ENCODE assay signal across 8 cellular contexts in genomic region chr3:141368062-141368924, GRCh38. TPM values are rescaled to one million over a fixed set of nuclear protein-coding genes. Genes with fewer than 3 reads are reported as not detected.
DNase-seq lines count a peak whose midpoint lies in the region; ATAC-seq and TF ChIP-seq lines count a peak whose summit lies in the region.

Gene ZBTB38 (plus strand): TSS chr3:141368504. CDS start chr3:141442389, 73,885 bp downstream.

- CTCF ChIA-PET in activated CD4-positive, alpha-beta T cell treated with anti-CD3 and anti-CD28 coated beads, Interleukin-2, amount 10 ng/mL, durations not matched to agents 7 days and 5 days (lab: Charles Lee), result interaction anchor here (0.8 kb wide), 1 partner anchor 14 kb away, joined by 4 read pairs; no protein-coding TSS in a partner anchor
- CTCF ChIA-PET in RWPE1 (lab: Yijun Ruan, JAX), result interaction anchor here (0.6 to 1.5 kb wide), 4 partner anchors 16 to 544 kb away, joined by 3 to 7 read pairs (median 4); no protein-coding TSS in a partner anchor

- H3K9me3 ChIP-seq in duodenal mucosa (ENCODE audit: control insufficient read depth in 1 of 2, low read length in 2 of 2) (no peaks in the 10 kb centered on the region), liver (ENCODE audit: control insufficient read depth in 4 of 4, low read length in 3 of 4) (no peaks in the 10 kb centered on the region), stomach smooth muscle (ENCODE audit: control insufficient read depth in 2 of 2, low read length in 2 of 2) (no peaks in the 10 kb centered on the region)

- peaks cover 26 to 36% of the 10 kb centered on the region in 2 donors for H3K4me1 ChIP-seq in duodenal mucosa (ENCODE audit: control insufficient read depth in 1 of 2, insufficient read depth in 2 of 2, low read length in 2 of 2)
- H3K4me1 ChIP-seq in liver (ENCODE audit: control insufficient read depth in 4 of 4, insufficient read depth in 4 of 4, low read length in 3 of 4), result peaks cover 0 to 3% (median 0%) of the 10 kb centered on the region in 4 donors
- H3K4me1 ChIP-seq in stomach smooth muscle (ENCODE audit: control insufficient read depth, insufficient read depth, low read length), result peaks cover 26% of the 10 kb centered on the region

- POLR2A ChIA-PET in activated CD4-positive, alpha-beta T cell treated with anti-CD3 and anti-CD28 coated beads, Interleukin-2, amount 10 ng/mL, durations not matched to agents 7 days and 5 days (lab: Charles Lee), result no interaction called here
- POLR2A ChIA-PET in RWPE1 (lab: Yijun Ruan, JAX; ENCODE audit: low non-redundant PET), result interaction anchor here (0.9 kb wide), 1 partner anchor 44 kb away, joined by 4 read pairs; no protein-coding TSS in a partner anchor

- no peaks in the 10 kb centered on the region for H3K27me3 Mint-ChIP-seq in activated CD4-positive, alpha-beta T cell treated with anti-CD3 and anti-CD28 coated beads, Interleukin-2, amount 10 ng/mL, durations not matched to agents 7 days and 5 days

- no peaks in the 10 kb centered on the region for H3K27me3 ChIP-seq in duodenal mucosa (ENCODE audit: control insufficient read depth in 1 of 2, insufficient read depth in 2 of 2, low read length in 2 of 2)
- H3K27me3 ChIP-seq in liver (ENCODE audit: control insufficient read depth in 4 of 4, insufficient read depth in 4 of 4, low read length in 3 of 4), result no peaks in the 10 kb centered on the region
- H3K27me3 ChIP-seq in stomach smooth muscle (ENCODE audit: control insufficient read depth in 1 of 2, insufficient read depth in 2 of 2, low read length in 2 of 2), result no peaks in the 10 kb centered on the region

- H3K27ac ChIP-seq in RWPE1, result peak within 1 kb of the TSS; percentile 97
- H3K27ac ChIP-seq in duodenal mucosa (ENCODE audit: low read depth, low read length), result peak within 1 kb of the TSS; percentile 86
- H3K27ac ChIP-seq in liver (ENCODE audit: low read depth in 1 of 2, low read length in 2 of 2), result peak within 1 kb of the TSS; percentile 55 to 64
- H3K27ac ChIP-seq in stomach smooth muscle (ENCODE audit: low read length), result peak within 1 kb of the TSS; percentile 79

- H3K4me3 ChIP-seq in duodenal mucosa (ENCODE audit: low read depth in 1 of 2, low read length in 2 of 2) (peak within 1 kb of the TSS; percentile 41 to 57), liver (ENCODE audit: low read depth in 1 of 3, low read length in 3 of 3) (no peak within 1 kb of the TSS), stomach smooth muscle (ENCODE audit: low read length in 2 of 2) (peak within 1 kb of the TSS; percentile 24 to 62)

- H3K4me3 Mint-ChIP-seq in activated CD4-positive, alpha-beta T cell treated with anti-CD3 and anti-CD28 coated beads, Interleukin-2, amount 10 ng/mL, durations not matched to agents 7 days and 5 days, result no peak within 1 kb of the TSS

- DNase-seq in activated CD4-positive, alpha-beta T cell treated with anti-CD3 and anti-CD28 coated beads, Interleukin-2, amount 10 ng/mL, durations not matched to agents 7 days and 5 days, result no peak
- DNase-seq in activated CD4-positive, alpha-beta T cell treated with anti-CD3 and anti-CD28 coated beads, Interleukin-2, amount 50 U/mL, for 1 hour, result no peak
- DNase-seq in RWPE1 (ENCODE audit: low spot score) (peak; percentile 84), NCI-H345 (lab: John Stamatoyannopoulos, UW) (no peak)

- peaks cover 12% of the 10 kb centered on the region for H3K4me1 Mint-ChIP-seq in activated CD4-positive, alpha-beta T cell treated with anti-CD3 and anti-CD28 coated beads, Interleukin-2, amount 10 ng/mL, durations not matched to agents 7 days and 5 days

- H3K36me3 Mint-ChIP-seq in activated CD4-positive, alpha-beta T cell treated with anti-CD3 and anti-CD28 coated beads, Interleukin-2, amount 10 ng/mL, durations not matched to agents 7 days and 5 days (ENCODE audit: low read depth), result no peaks in the 10 kb centered on the region

- no peak within 1 kb of the TSS for H3K27ac Mint-ChIP-seq in activated CD4-positive, alpha-beta T cell treated with anti-CD3 and anti-CD28 coated beads, Interleukin-2, amount 10 ng/mL, durations not matched to agents 7 days and 5 days

- H3K9me3 Mint-ChIP-seq in activated CD4-positive, alpha-beta T cell treated with anti-CD3 and anti-CD28 coated beads, Interleukin-2, amount 10 ng/mL, durations not matched to agents 7 days and 5 days, result peaks cover 4% of the 10 kb centered on the region

- WGBS in liver, result 69% methylated on average over 26 of the region's 26 CpGs

- TF ChIP-seq CTCF in RWPE1 (conservative IDR thresholded peaks at IDR 0.05; ENCODE audit: low read depth) (no peak), liver (IDR thresholded peaks at IDR 0.05; ENCODE audit: low read depth, low read length, missing input control) (no peak)

- H3K9ac ChIP-seq in duodenal mucosa (ENCODE audit: low read depth in 1 of 2, low read length in 2 of 2) (peak within 1 kb of the TSS; percentile 8 to 61), liver (ENCODE audit: low read depth in 1 of 2, low read length in 2 of 2) (no peak within 1 kb of the TSS), stomach smooth muscle (ENCODE audit: low read length in 2 of 2) (peak within 1 kb of the TSS in 1 of 2 donors; percentile 60)

- no peak for ATAC-seq in HG02970 (IDR thresholded peaks at IDR 0.05; ENCODE audit: low FRiP score, unreplicated experiment)

- H3K36me3 ChIP-seq in duodenal mucosa (ENCODE audit: control insufficient read depth in 1 of 2, insufficient read depth in 2 of 2, low read length in 2 of 2) (peaks cover 5 to 6% of the 10 kb centered on the region in 2 donors), liver (ENCODE audit: control insufficient read depth in 4 of 4, insufficient read depth in 3 of 4, low read depth in 1 of 4, low read length in 3 of 4) (no peaks in the 10 kb centered on the region), stomach smooth muscle (ENCODE audit: control insufficient read depth in 2 of 2, insufficient read depth in 2 of 2, low read length in 2 of 2) (no peaks in the 10 kb centered on the region)

- no peak for TF ChIP-seq RAD21 in liver (IDR thresholded peaks at IDR 0.05)

TF ChIP-seq in liver, 16 proteins besides CTCF, POLR2A, EP300 and RAD21 (continues in another document):
- TF ChIP-seq REST (IDR thresholded peaks at IDR 0.05) (no peak), JUND (IDR thresholded peaks at IDR 0.05) (peak; percentile 89 to 95), GABPA (IDR thresholded peaks at IDR 0.05 in 1 of 2, conservative IDR thresholded peaks at IDR 0.05 in 1 of 2) (peak in 1 of 2 donors; percentile 27), YY1 (IDR thresholded peaks at IDR 0.05) (peak; percentile 57), HNF4A (conservative IDR thresholded peaks at IDR 0.05) (no peak), TAF1 (conservative IDR thresholded peaks at IDR 0.05) (no peak), FOXA2 (IDR thresholded peaks at IDR 0.05) (no peak), HNF4G (IDR thresholded peaks at IDR 0.05) (no peak), FOXA1 (IDR thresholded peaks at IDR 0.05) (no peak), EGR1 (IDR thresholded peaks at IDR 0.05; ENCODE audit: low read depth in 2 of 2) (no peak), ATF3 (IDR thresholded peaks at IDR 0.05) (no peak)
- TF ChIP-seq, protein P1, sequence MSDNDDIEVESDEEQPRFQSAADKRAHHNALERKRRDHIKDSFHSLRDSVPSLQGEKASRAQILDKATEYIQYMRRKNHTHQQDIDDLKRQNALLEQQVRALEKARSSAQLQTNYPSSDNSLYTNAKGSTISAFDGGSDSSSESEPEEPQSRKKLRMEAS (IDR thresholded peaks at IDR 0.05), result no peak
- TF ChIP-seq, protein P2, sequence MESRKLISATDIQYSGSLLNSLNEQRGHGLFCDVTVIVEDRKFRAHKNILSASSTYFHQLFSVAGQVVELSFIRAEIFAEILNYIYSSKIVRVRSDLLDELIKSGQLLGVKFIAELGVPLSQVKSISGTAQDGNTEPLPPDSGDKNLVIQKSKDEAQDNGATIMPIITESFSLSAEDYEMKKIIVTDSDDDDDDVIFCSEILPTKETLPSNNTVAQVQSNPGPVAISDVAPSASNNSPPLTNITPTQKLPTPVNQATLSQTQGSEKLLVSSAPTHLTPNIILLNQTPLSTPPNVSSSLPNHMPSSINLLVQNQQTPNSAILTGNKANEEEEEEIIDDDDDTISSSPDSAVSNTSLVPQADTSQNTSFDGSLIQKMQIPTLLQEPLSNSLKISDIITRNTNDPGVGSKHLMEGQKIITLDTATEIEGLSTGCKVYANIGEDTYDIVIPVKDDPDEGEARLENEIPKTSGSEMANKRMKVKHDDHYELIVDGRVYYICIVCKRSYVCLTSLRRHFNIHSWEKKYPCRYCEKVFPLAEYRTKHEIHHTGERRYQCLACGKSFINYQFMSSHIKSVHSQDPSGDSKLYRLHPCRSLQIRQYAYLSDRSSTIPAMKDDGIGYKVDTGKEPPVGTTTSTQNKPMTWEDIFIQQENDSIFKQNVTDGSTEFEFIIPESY (IDR thresholded peaks at IDR 0.05), result no peak

RNA-seq across cellular contexts. Expression of gene ZBTB38, which starts in this region (rescaled TPM):
- 10 to 100 TPM; 20.0 to 26.1 TPM for total RNA-seq in activated CD4-positive, alpha-beta T cell treated with anti-CD3 and anti-CD28 coated beads, Interleukin-2, amount 10 ng/mL, durations not matched to agents 7 days and 5 days
- 10 to 100 TPM; 19.8 to 57.3 TPM for total RNA-seq in liver
- 10 to 100 TPM in 1 of 2 donors, 1 to 10 TPM in 1; 9.5 to 19.2 TPM for polyA plus RNA-seq in liver

Comparison
In these comparisons a context has a peak if more than half of its experiments do, and no peak if none do; other contexts are left out.
1. H3K4me3 ChIP-seq: peak in duodenal mucosa (2 of 2) and stomach smooth muscle (2 of 2); none in liver (0 of 3).
2. H3K9ac ChIP-seq: peak in duodenal mucosa (2 of 2); none in liver (0 of 2).
3. Peak in every context shown above with its lines, with median percentiles within 50 percentile points of each other: H3K27ac ChIP-seq.